ENCODE assay signal across 1 cellular context in genomic region chr11:9756878-9757277, GRCh38.
TF ChIP-seq lines count a peak whose summit lies in the region.

No MANE protein-coding gene starts in this region.

TF ChIP-seq in GM12878, 131 proteins besides CTCF, POLR2A, EP300 and RAD21:
- TF ChIP-seq CBX5 (IDR thresholded peaks at IDR 0.05; ENCODE audit: low read depth) (no peak), CHD4 (IDR thresholded peaks at IDR 0.05) (no peak), ASH2L (IDR thresholded peaks at IDR 0.05; ENCODE audit: borderline replicate concordance, low read depth) (no peak), GATAD2B (conservative IDR thresholded peaks at IDR 0.05; ENCODE audit: low read depth) (no peak), JUND (IDR thresholded peaks at IDR 0.05; ENCODE audit: low read depth, low read length) (no peak), ZNF24 (IDR thresholded peaks at IDR 0.05) (no peak), E4F1 (IDR thresholded peaks at IDR 0.05; ENCODE audit: borderline replicate concordance, partially characterized antibody) (no peak), SMAD1 (IDR thresholded peaks at IDR 0.05; ENCODE audit: low read depth, partially characterized antibody) (no peak), TCF7 (IDR thresholded peaks at IDR 0.05; ENCODE audit: borderline replicate concordance) (no peak), TAF1 (IDR thresholded peaks at IDR 0.05; ENCODE audit: borderline replicate concordance, low read depth, low read length) (no peak), HCFC1 (IDR thresholded peaks at IDR 0.05; ENCODE audit: low read length) (no peak), CBX3 (IDR thresholded peaks at IDR 0.05; ENCODE audit: borderline replicate concordance, low read depth) (no peak), DPF2 (IDR thresholded peaks at IDR 0.05) (no peak), ZBED1 (IDR thresholded peaks at IDR 0.05; ENCODE audit: borderline replicate concordance) (no peak), BCL11A (IDR thresholded peaks at IDR 0.05; ENCODE audit: low read depth, low read length) (no peak), ATF3 (IDR thresholded peaks at IDR 0.05; ENCODE audit: borderline replicate concordance, extremely low read depth, low read depth, low read length) (no peak), LARP7 (IDR thresholded peaks at IDR 0.05) (no peak)
- TF ChIP-seq, protein P1, sequence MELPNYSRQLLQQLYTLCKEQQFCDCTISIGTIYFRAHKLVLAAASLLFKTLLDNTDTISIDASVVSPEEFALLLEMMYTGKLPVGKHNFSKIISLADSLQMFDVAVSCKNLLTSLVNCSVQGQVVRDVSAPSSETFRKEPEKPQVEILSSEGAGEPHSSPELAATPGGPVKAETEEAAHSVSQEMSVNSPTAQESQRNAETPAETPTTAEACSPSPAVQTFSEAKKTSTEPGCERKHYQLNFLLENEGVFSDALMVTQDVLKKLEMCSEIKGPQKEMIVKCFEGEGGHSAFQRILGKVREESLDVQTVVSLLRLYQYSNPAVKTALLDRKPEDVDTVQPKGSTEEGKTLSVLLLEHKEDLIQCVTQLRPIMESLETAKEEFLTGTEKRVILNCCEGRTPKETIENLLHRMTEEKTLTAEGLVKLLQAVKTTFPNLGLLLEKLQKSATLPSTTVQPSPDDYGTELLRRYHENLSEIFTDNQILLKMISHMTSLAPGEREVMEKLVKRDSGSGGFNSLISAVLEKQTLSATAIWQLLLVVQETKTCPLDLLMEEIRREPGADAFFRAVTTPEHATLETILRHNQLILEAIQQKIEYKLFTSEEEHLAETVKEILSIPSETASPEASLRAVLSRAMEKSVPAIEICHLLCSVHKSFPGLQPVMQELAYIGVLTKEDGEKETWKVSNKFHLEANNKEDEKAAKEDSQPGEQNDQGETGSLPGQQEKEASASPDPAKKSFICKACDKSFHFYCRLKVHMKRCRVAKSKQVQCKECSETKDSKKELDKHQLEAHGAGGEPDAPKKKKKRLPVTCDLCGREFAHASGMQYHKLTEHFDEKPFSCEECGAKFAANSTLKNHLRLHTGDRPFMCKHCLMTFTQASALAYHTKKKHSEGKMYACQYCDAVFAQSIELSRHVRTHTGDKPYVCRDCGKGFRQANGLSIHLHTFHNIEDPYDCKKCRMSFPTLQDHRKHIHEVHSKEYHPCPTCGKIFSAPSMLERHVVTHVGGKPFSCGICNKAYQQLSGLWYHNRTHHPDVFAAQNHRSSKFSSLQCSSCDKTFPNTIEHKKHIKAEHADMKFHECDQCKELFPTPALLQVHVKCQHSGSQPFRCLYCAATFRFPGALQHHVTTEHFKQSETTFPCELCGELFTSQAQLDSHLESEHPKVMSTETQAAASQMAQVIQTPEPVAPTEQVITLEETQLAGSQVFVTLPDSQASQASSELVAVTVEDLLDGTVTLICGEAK (IDR thresholded peaks at IDR 0.05; ENCODE audit: borderline replicate concordance), result no peak
